In genomic region chr1:33098371-33098770, GRCh38 we compare ENCODE assay signal across 12 cellular contexts. TPM values are rescaled to one million over a fixed set of nuclear protein-coding genes. Genes with fewer than 3 reads are reported as not detected.
DNase-seq lines count a peak whose midpoint lies in the region; TF ChIP-seq lines count a peak whose summit lies in the region.
"Had no signal": no experiment of that assay in that cellular context is flagged by ENCODE, and none has a peak within 500 bp of the region (broad histone marks: within the 10 kb centered on the region; RNA-seq: fewer than 3 reads in every experiment).

No MANE protein-coding gene starts in this region.

- no peak overlapping the region for H2AK5ac ChIP-seq in mesenchymal stem cell (ENCODE audit: low read length, severe bottlenecking)

- no peak overlapping the region for H4K91ac ChIP-seq in mesenchymal stem cell (ENCODE audit: low read length)

- CTCF ChIA-PET in Calu3 (lab: Charles Lee) = no interaction called here

- no peak for DNase-seq in Calu3
- DNase-seq in MM.1S = no peak
- DNase-seq in activated T-helper 2 cell treated with anti-CD3 and anti-CD28 coated beads, Interferon-gamma antibody, Interleukin-2, Interleukin-4, amounts not matched to agents 10 μg/mL and 5 μg/mL and 100 μg/mL, durations not matched to agents 14 hours and 24 hours and 36 hours (ENCODE audit: low spot score) = no peak
- DNase-seq in mesenchymal stem cell = peak; percentile 64
- no peak for DNase-seq in COLO829 (ENCODE audit: low spot score)
- DNase-seq in globus pallidus (ENCODE audit: low spot score) = no peak
- DNase-seq in HuH-7.5 (ENCODE audit: low spot score) = no peak
- no peak for DNase-seq in NCI-H2171 treated with DMSO at 0.1 percent for 48 hours (lab: John Stamatoyannopoulos, UW)
- DNase-seq: DMS 273 treated with DMSO at 0.1 percent for 48 hours, NCI-H2029 had no signal

- H2AFZ ChIP-seq in MM.1S (ENCODE audit: low read length) (no peak overlapping the region), mesenchymal stem cell (ENCODE audit: low read depth, low read length) (no peak overlapping the region)

- H3K27me3 Mint-ChIP-seq in Calu3 (ENCODE audit: unreplicated experiment) = no peaks in the 10 kb centered on the region
- H3K27me3 Mint-ChIP-seq in activated T-helper 2 cell treated with anti-CD3 and anti-CD28 coated beads, Interferon-gamma antibody, Interleukin-2, Interleukin-4, amounts not matched to agents 10 μg/mL and 5 μg/mL and 100 μg/mL, durations not matched to agents 14 hours and 24 hours and 36 hours (ENCODE audit: low read depth) = no peaks in the 10 kb centered on the region

- H3K18ac ChIP-seq in mesenchymal stem cell (ENCODE audit: low read depth in 1 of 2, low read length in 2 of 2) = no peak overlapping the region

- H3K36me3 ChIP-seq in MM.1S (replicated peaks; ENCODE audit: insufficient read depth, low read length) = no peaks in the 10 kb centered on the region
- peaks cover 18 to 37% of the 10 kb centered on the region in 2 experiments for H3K36me3 ChIP-seq in mesenchymal stem cell (ENCODE audit: control insufficient read depth in 1 of 2, insufficient read depth in 2 of 2, low read depth in 1 of 2, low read length in 2 of 2)
- H3K36me3 ChIP-seq: neutrophil had no signal

- H3K27ac Mint-ChIP-seq in Calu3 (ENCODE audit: unreplicated experiment) = peak overlapping the region; percentile 83
- peak overlapping the region; percentile 96 for H3K27ac Mint-ChIP-seq in activated T-helper 2 cell treated with anti-CD3 and anti-CD28 coated beads, Interferon-gamma antibody, Interleukin-2, Interleukin-4, amounts not matched to agents 10 μg/mL and 5 μg/mL and 100 μg/mL, durations not matched to agents 14 hours and 24 hours and 36 hours

- intact Hi-C loops in Calu3 (cut with micrococcal nuclease; ENCODE audit: unreplicated experiment) = loop anchor here (5.0 kb wide), 1 partner anchor 374 kb away; the partner anchor contains the start of gene ZSCAN20
- intact Hi-C loops in activated T-helper 2 cell treated with anti-CD3 and anti-CD28 coated beads, Interferon-gamma antibody, Interleukin-2, Interleukin-4, amounts not matched to agents 10 μg/mL and 5 μg/mL and 100 μg/mL, durations not matched to agents 14 hours and 24 hours and 36 hours (cut with micrococcal nuclease) = loop anchor here (5.0 kb wide), 3 partner anchors 116 to 254 kb away; no protein-coding TSS in a partner anchor

- peaks cover 17% of the 10 kb centered on the region for H3K4me1 Mint-ChIP-seq in Calu3 (ENCODE audit: low read depth, unreplicated experiment)
- peaks cover 51% of the 10 kb centered on the region for H3K4me1 Mint-ChIP-seq in activated T-helper 2 cell treated with anti-CD3 and anti-CD28 coated beads, Interferon-gamma antibody, Interleukin-2, Interleukin-4, amounts not matched to agents 10 μg/mL and 5 μg/mL and 100 μg/mL, durations not matched to agents 14 hours and 24 hours and 36 hours (ENCODE audit: low read depth)

- H2BK12ac ChIP-seq in mesenchymal stem cell (ENCODE audit: low read length in 2 of 2) = no peak overlapping the region

- no peaks in the 10 kb centered on the region for H3K9me3 Mint-ChIP-seq in Calu3 (ENCODE audit: low read depth, unreplicated experiment)
- no peaks in the 10 kb centered on the region for H3K9me3 Mint-ChIP-seq in activated T-helper 2 cell treated with anti-CD3 and anti-CD28 coated beads, Interferon-gamma antibody, Interleukin-2, Interleukin-4, amounts not matched to agents 10 μg/mL and 5 μg/mL and 100 μg/mL, durations not matched to agents 14 hours and 24 hours and 36 hours

- H4K20me1 ChIP-seq in MM.1S (ENCODE audit: insufficient read depth, low read length) = no peaks in the 10 kb centered on the region

- no peak overlapping the region for H4K8ac ChIP-seq in mesenchymal stem cell (ENCODE audit: low read length)

- no peak overlapping the region for H2BK15ac ChIP-seq in mesenchymal stem cell (ENCODE audit: low read depth, poor library complexity, severe bottlenecking)

- H3K9me2 ChIP-seq in MM.1S (replicated peaks; ENCODE audit: insufficient read depth, low read length) = no peaks in the 10 kb centered on the region

- peaks cover 35% of the 10 kb centered on the region for H3K4me1 ChIP-seq in MM.1S (ENCODE audit: low read length)
- H3K4me1 ChIP-seq in mesenchymal stem cell (ENCODE audit: control insufficient read depth, insufficient read depth, low read depth, low read length) = peaks cover 28% of the 10 kb centered on the region

- peaks cover 20% of the 10 kb centered on the region for H3F3A ChIP-seq in MM.1S (ENCODE audit: insufficient read depth, low read length)

- no TSS peak for BruUV-seq in Calu3 (replicated peaks; lab: Mats Ljungman, UMichigan)

- H3K4me2 ChIP-seq in MM.1S (ENCODE audit: low read depth, low read length) (peak overlapping the region; percentile 45; the same call in 1 of the 2 replicates), mesenchymal stem cell (ENCODE audit: low read length, poor library complexity, severe bottlenecking) (no peak overlapping the region)

- H3K27me3 ChIP-seq in MM.1S (replicated peaks; ENCODE audit: insufficient read depth, low read length) = no peaks in the 10 kb centered on the region
- no peaks in the 10 kb centered on the region for H3K27me3 ChIP-seq in mesenchymal stem cell (ENCODE audit: control insufficient read depth in 1 of 2, insufficient read depth in 1 of 2, low read length in 2 of 2)

- H3K27ac ChIP-seq in MM.1S (ENCODE audit: low read length) = peak overlapping the region; percentile 96; the same call in 1 of the 2 replicates
- H3K27ac ChIP-seq in mesenchymal stem cell (ENCODE audit: low read length, poor library complexity, severe bottlenecking) = peak overlapping the region; percentile 100
- H3K27ac ChIP-seq: neutrophil, SK-N-MC had no signal

- no peak overlapping the region for H3K4me3 Mint-ChIP-seq in Calu3 (ENCODE audit: low read depth, unreplicated experiment)
- peak overlapping the region; percentile 70 for H3K4me3 Mint-ChIP-seq in activated T-helper 2 cell treated with anti-CD3 and anti-CD28 coated beads, Interferon-gamma antibody, Interleukin-2, Interleukin-4, amounts not matched to agents 10 μg/mL and 5 μg/mL and 100 μg/mL, durations not matched to agents 14 hours and 24 hours and 36 hours (ENCODE audit: low read depth)

- peaks cover 12% of the 10 kb centered on the region for H3K36me3 Mint-ChIP-seq in Calu3 (ENCODE audit: insufficient read depth, unreplicated experiment)
- peaks cover 11% of the 10 kb centered on the region for H3K36me3 Mint-ChIP-seq in activated T-helper 2 cell treated with anti-CD3 and anti-CD28 coated beads, Interferon-gamma antibody, Interleukin-2, Interleukin-4, amounts not matched to agents 10 μg/mL and 5 μg/mL and 100 μg/mL, durations not matched to agents 14 hours and 24 hours and 36 hours (ENCODE audit: low read depth)

- H3K9ac ChIP-seq in MM.1S (ENCODE audit: low read length) (no peak overlapping the region), mesenchymal stem cell (ENCODE audit: low read length) (peak overlapping the region; percentile 78)

- peaks cover 9% of the 10 kb centered on the region for H3K79me1 ChIP-seq in mesenchymal stem cell (replicated peaks; ENCODE audit: low read length, poor library complexity, severe bottlenecking)

- H3K9me3 ChIP-seq in MM.1S (replicated peaks; ENCODE audit: insufficient read depth, low read length) = no peaks in the 10 kb centered on the region
- H3K9me3 ChIP-seq in mesenchymal stem cell (ENCODE audit: control insufficient read depth, low read length) = no peaks in the 10 kb centered on the region
- H3K9me3 ChIP-seq: neutrophil had no signal

- no peak overlapping the region for H3K4ac ChIP-seq in mesenchymal stem cell (ENCODE audit: low read depth in 1 of 2, low read length in 2 of 2)

- no peak overlapping the region for H3K23ac ChIP-seq in mesenchymal stem cell (ENCODE audit: low read length in 2 of 2)

- peak overlapping the region; percentile 98 for H2BK5ac ChIP-seq in mesenchymal stem cell (ENCODE audit: low read depth, low read length, poor library complexity, severe bottlenecking)

- no peaks in the 10 kb centered on the region for H3K79me2 ChIP-seq in MM.1S (ENCODE audit: low read length)

- TF ChIP-seq CTCF in Calu3 (IDR thresholded peaks at IDR 0.05; ENCODE audit: unreplicated experiment) (no peak), MM.1S (IDR thresholded peaks at IDR 0.05; ENCODE audit: low read length) (no peak)

- H3K4me3 ChIP-seq in MM.1S (ENCODE audit: low read length) (no peak overlapping the region), mesenchymal stem cell (ENCODE audit: insufficient read depth in 1 of 2, low read depth in 1 of 2, low read length in 2 of 2) (no peak overlapping the region)
- H3K4me3 ChIP-seq: SK-N-MC had no signal

- H2BK120ac ChIP-seq in mesenchymal stem cell (ENCODE audit: low read depth, low read length) = peak overlapping the region; percentile 42

- no peak overlapping the region for H3K14ac ChIP-seq in mesenchymal stem cell (ENCODE audit: low read length in 2 of 2)

RNA-seq across cellular contexts. Expression of gene AZIN2, which starts 17.4 kb away (rescaled TPM):
- 3.3 and 3.6 TPM in 2 replicates for total RNA-seq in Calu3 (2022)
- total RNA-seq in activated T-helper 2 cell treated with anti-CD3 and anti-CD28 coated beads, Interferon-gamma antibody, Interleukin-2, Interleukin-4, amounts not matched to agents 10 μg/mL and 5 μg/mL and 100 μg/mL, durations not matched to agents 14 hours and 24 hours and 36 hours = 2.4 and 2.9 TPM in 2 replicates
- 4.2 TPM for polyA plus RNA-seq in mesenchymal stem cell (2013, experiment 1 of 2)
- polyA plus RNA-seq in mesenchymal stem cell (2013, experiment 2 of 2) = 3.2 TPM
